Comparison of ENCODE assay signal across 31 cellular contexts in the genomic region with DNA sequence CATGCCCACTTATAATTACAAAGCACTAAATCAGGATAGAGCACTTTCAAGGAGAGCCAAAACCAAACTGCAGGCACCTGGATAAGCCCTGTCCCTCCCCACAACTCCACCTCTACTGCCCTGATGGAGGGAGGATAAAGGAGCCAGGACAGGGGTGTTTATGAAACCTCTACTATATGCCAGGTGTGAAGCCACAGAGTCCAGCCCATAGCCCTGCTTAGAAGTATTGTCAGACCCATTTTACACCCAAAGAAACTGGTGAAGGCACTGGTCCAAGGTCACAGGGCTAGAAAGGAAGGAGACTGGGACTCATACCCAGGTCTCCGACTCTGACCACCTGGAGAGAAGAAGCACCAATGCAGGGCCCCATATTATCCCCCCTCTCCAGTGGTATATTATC. TPM values are rescaled to one million over a fixed set of nuclear protein-coding genes. Genes with fewer than 3 reads are reported as not detected.
A peak's percentile ranks its signal among the peaks of the same experiment; 100 is the strongest.
DNase-seq lines count a peak whose midpoint lies in the region; ATAC-seq, FAIRE-seq and TF ChIP-seq lines count a peak whose summit lies in the region.
"Had no signal": no experiment of that assay in that cellular context is flagged by ENCODE, and none has a peak within 500 bp of the region (broad histone marks: within the 10 kb centered on the region; RNA-seq: fewer than 3 reads in every experiment).

No MANE protein-coding gene starts in this region.

- H3K27me3 Mint-ChIP-seq in activated T-cell treated with anti-CD3 and anti-CD28 coated beads, Interleukin-2, amount 50 U/mL, for 24 hours, result no peaks in the 10 kb centered on the region
- no peaks in the 10 kb centered on the region for H3K27me3 Mint-ChIP-seq in activated T-cell treated with anti-CD3 and anti-CD28 coated beads, Interleukin-2, amount 50 U/mL, for 72 hours (ENCODE audit: low read depth)
- H3K27me3 Mint-ChIP-seq: activated CD4-positive, alpha-beta T cell treated with anti-CD3 and anti-CD28 coated beads for 36 hours; activated naive CD8-positive, alpha-beta T cell; stimulated activated naive CD8-positive, alpha-beta T cell treated with anti-CD3 and anti-CD28 coated beads, Interleukin-15, Interleukin-2, amounts not matched to agents 100 ng/mL and 50 ng/mL, for 24 hours had no signal

- BruUV-seq in GM12878 (replicated peaks; lab: Mats Ljungman, UMichigan), result no TSS peak

- no peaks in the 10 kb centered on the region for H3K36me3 Mint-ChIP-seq in activated T-cell treated with anti-CD3 and anti-CD28 coated beads, Interleukin-2, amount 50 U/mL, for 24 hours (ENCODE audit: low read depth)
- peaks cover 0 to under 1% of the 10 kb centered on the region in 2 donors for H3K36me3 Mint-ChIP-seq in activated T-cell treated with anti-CD3 and anti-CD28 coated beads, Interleukin-2, amount 50 U/mL, for 72 hours (ENCODE audit: insufficient read depth in 2 of 2)
- H3K36me3 Mint-ChIP-seq in stimulated activated effector memory CD8-positive, alpha-beta T cell treated with anti-CD3 and anti-CD28 coated beads, Interleukin-12 subunit alpha, Interleukin-12 subunit beta, amount 100 ng/mL, for 72 hours, result peaks cover 12% of the 10 kb centered on the region

- no peak overlapping the region for H3K27ac ChIP-seq in GM12878 (ENCODE audit: control insufficient read depth, insufficient read depth)
- H3K27ac ChIP-seq: cardiac muscle cell, coronary artery, epithelial cell of prostate, HL-60 had no signal

- POLR2A ChIA-PET in GM12878 (lab: Charles Lee), result no interaction called here

- H3K4me1 ChIP-seq in GM12878 (ENCODE audit: control insufficient read depth, insufficient read depth, low read length), result peaks cover 22% of the 10 kb centered on the region

- no peak overlapping the region for H3K4me3 ChIP-seq in GM12878
- H3K4me3 ChIP-seq: cardiac muscle cell, coronary artery, GM23338, mucosa of descending colon, testis had no signal

- H3K9me3 Mint-ChIP-seq in activated T-cell treated with anti-CD3 and anti-CD28 coated beads, Interleukin-2, amount 50 U/mL, for 24 hours, result no peaks in the 10 kb centered on the region
- H3K9me3 Mint-ChIP-seq in activated T-cell treated with anti-CD3 and anti-CD28 coated beads, Interleukin-2, amount 50 U/mL, for 72 hours, result no peaks in the 10 kb centered on the region
- no peaks in the 10 kb centered on the region for H3K9me3 Mint-ChIP-seq in stimulated activated effector memory CD8-positive, alpha-beta T cell treated with anti-CD3 and anti-CD28 coated beads, Interleukin-12 subunit alpha, Interleukin-12 subunit beta, amount 100 ng/mL, for 72 hours
- H3K9me3 Mint-ChIP-seq: CD8-positive, alpha-beta T cell; GM23338; nephron progenitor cell; stimulated activated naive CD8-positive, alpha-beta T cell treated with anti-CD3 and anti-CD28 coated beads, Interleukin-15, Interleukin-2, amounts not matched to agents 100 ng/mL and 50 ng/mL, for 24 hours had no signal

- no peak for DNase-seq in activated T-cell treated with anti-CD3 and anti-CD28 coated beads, Interleukin-2, amount 50 U/mL, for 24 hours
- no peak for DNase-seq in activated T-cell treated with anti-CD3 and anti-CD28 coated beads, Interleukin-2, amount 50 U/mL, for 72 hours
- no peak for DNase-seq in GM12878 (ENCODE audit: low read depth, low spot score)
- no peak for DNase-seq in stimulated activated effector memory CD8-positive, alpha-beta T cell treated with anti-CD3 and anti-CD28 coated beads, Interleukin-12 subunit alpha, Interleukin-12 subunit beta, amount 100 ng/mL, for 72 hours (ENCODE audit: low spot score in 2 of 2)
- DNase-seq in LoVo (ENCODE audit: low spot score), result no peak
- DNase-seq in NCI-H69 (lab: John Stamatoyannopoulos, UW), result no peak
- DNase-seq: 8988T; activated CD4-positive, alpha-beta T cell treated with anti-CD3 and anti-CD28 coated beads for 36 hours; activated effector memory CD4-positive, alpha-beta T cell treated with anti-CD3 and anti-CD28 coated beads, Interleukin-2, amount 50 U/mL, for 16 hours; CD8-positive, alpha-beta T cell; effector CD8-positive, alpha-beta T cell; EL; KBM-7; NCI-H226; nephron progenitor cell; right cardiac atrium; Right ventricle myocardium superior; stimulated activated CD4-positive, alpha-beta T cell treated with anti-CD3 and anti-CD28 coated beads, Interleukin-1b, Interleukin-23, amount 100 ng/mL, for 48 hours had no signal

- no peak overlapping the region for H3K4me3 Mint-ChIP-seq in activated T-cell treated with anti-CD3 and anti-CD28 coated beads, Interleukin-2, amount 50 U/mL, for 24 hours
- H3K4me3 Mint-ChIP-seq in activated T-cell treated with anti-CD3 and anti-CD28 coated beads, Interleukin-2, amount 50 U/mL, for 72 hours, result no peak overlapping the region
- H3K4me3 Mint-ChIP-seq in stimulated activated effector memory CD8-positive, alpha-beta T cell treated with anti-CD3 and anti-CD28 coated beads, Interleukin-12 subunit alpha, Interleukin-12 subunit beta, amount 100 ng/mL, for 72 hours, result no peak overlapping the region
- H3K4me3 Mint-ChIP-seq: activated CD4-positive, alpha-beta T cell treated with anti-CD3 and anti-CD28 coated beads for 36 hours; activated naive CD8-positive, alpha-beta T cell; CD8-positive, alpha-beta T cell; GM23338; nephron progenitor cell; stimulated activated naive CD8-positive, alpha-beta T cell treated with anti-CD3 and anti-CD28 coated beads, Interleukin-15, Interleukin-2, amounts not matched to agents 100 ng/mL and 50 ng/mL, for 24 hours had no signal

- no peak overlapping the region for H2AFZ ChIP-seq in GM12878 (ENCODE audit: control insufficient read depth, low read depth, low read length)
- H2AFZ ChIP-seq: GM23338 had no signal

- SMC1A ChIA-PET in GM12878 (lab: Charles Lee; ENCODE audit: uncharacterized antibody, unreplicated experiment), result interaction anchor here (0.7 to 3.3 kb wide), 11 partner anchors 8 to 121 kb away, joined by 3 to 19 read pairs (median 4); no protein-coding TSS in a partner anchor

- no peaks in the 10 kb centered on the region; the same call in 1 of the 2 replicates for H3K79me2 ChIP-seq in GM12878 (ENCODE audit: control insufficient read depth, insufficient read depth, low read length)

- no peak for TF ChIP-seq CTCF in GM12878 (IDR thresholded peaks at IDR 0.05 in 2 of 3, conservative IDR thresholded peaks at IDR 0.05 in 1 of 3; ENCODE audit: control insufficient read depth in 2 of 3, extremely low read depth in 1 of 3, insufficient read depth in 1 of 3, low read depth in 3 of 3, low read length in 3 of 3)

- TF ChIP-seq EP300 in GM12878 (IDR thresholded peaks at IDR 0.05; ENCODE audit: borderline replicate concordance in 1 of 2, control insufficient read depth in 1 of 2, low read depth in 2 of 2, low read length in 2 of 2), result no peak

- ATAC-seq in activated T-cell treated with anti-CD3 and anti-CD28 coated beads, Interleukin-2, amount 50 U/mL, for 72 hours (replicated peaks in 1 of 2), result no peak
- ATAC-seq in HG02798 (IDR thresholded peaks at IDR 0.05; ENCODE audit: poor library complexity, unreplicated experiment) (peak; percentile 66), GM12878 (peak; percentile 83), GM18909 (IDR thresholded peaks at IDR 0.05; ENCODE audit: poor library complexity, unreplicated experiment) (no peak)
- ATAC-seq in stimulated activated effector memory CD8-positive, alpha-beta T cell treated with anti-CD3 and anti-CD28 coated beads, Interleukin-12 subunit alpha, Interleukin-12 subunit beta, amount 100 ng/mL, for 72 hours, result no peak
- ATAC-seq: activated CD4-positive, alpha-beta T cell treated with anti-CD3 and anti-CD28 coated beads for 36 hours; CD8-positive, alpha-beta T cell; GM23338; left cardiac atrium; mucosa of descending colon had no signal

- RAD21 ChIA-PET in GM12878 (lab: Charles Lee; ENCODE audit: unreplicated experiment), result interaction anchor here (0.9 to 1.0 kb wide), 2 partner anchors 35 to 81 kb away, joined by 3 read pairs; no protein-coding TSS in a partner anchor

- CTCF ChIA-PET in GM12878 (lab: Yijun Ruan, JAX), result interaction anchor here (0.5 to 2.7 kb wide), 11 partner anchors 7 to 229 kb away, joined by 3 to 9 read pairs (median 3); a partner anchor contains a TSS

- no peaks in the 10 kb centered on the region for H4K20me1 ChIP-seq in GM12878 (ENCODE audit: control insufficient read depth, insufficient read depth)

- H3K4me2 ChIP-seq in GM12878 (ENCODE audit: control insufficient read depth, insufficient read depth), result no peak overlapping the region
- H3K4me2 ChIP-seq: GM23338 had no signal

- H3K9ac ChIP-seq in GM12878 (ENCODE audit: control insufficient read depth, insufficient read depth, low read length), result no peak overlapping the region

- peak overlapping the region; percentile 26 for H3K27ac Mint-ChIP-seq in activated T-cell treated with anti-CD3 and anti-CD28 coated beads, Interleukin-2, amount 50 U/mL, for 24 hours
- no peak overlapping the region for H3K27ac Mint-ChIP-seq in activated T-cell treated with anti-CD3 and anti-CD28 coated beads, Interleukin-2, amount 50 U/mL, for 72 hours
- peak overlapping the region; percentile 4 for H3K27ac Mint-ChIP-seq in stimulated activated effector memory CD8-positive, alpha-beta T cell treated with anti-CD3 and anti-CD28 coated beads, Interleukin-12 subunit alpha, Interleukin-12 subunit beta, amount 100 ng/mL, for 72 hours
- H3K27ac Mint-ChIP-seq: activated CD4-positive, alpha-beta T cell treated with anti-CD3 and anti-CD28 coated beads for 36 hours; activated naive CD8-positive, alpha-beta T cell; GM23338; nephron progenitor cell; stimulated activated naive CD8-positive, alpha-beta T cell treated with anti-CD3 and anti-CD28 coated beads, Interleukin-15, Interleukin-2, amounts not matched to agents 100 ng/mL and 50 ng/mL, for 24 hours had no signal

- no peak for FAIRE-seq in GM12878 (lab: Jason Lieb, UNC)
- FAIRE-seq: urothelium cell line had no signal

- H3K27me3 ChIP-seq in GM12878 (replicated peaks in 1 of 2; ENCODE audit: control insufficient read depth in 2 of 2, insufficient read depth in 2 of 2, low read length in 1 of 2), result no peaks in the 10 kb centered on the region
- H3K27me3 ChIP-seq: cardiac muscle cell, testis had no signal

- intact Hi-C loops in GM12878 (cut with micrococcal nuclease; ENCODE audit: unreplicated experiment), result no loop called here

- no peaks in the 10 kb centered on the region for H3K9me3 ChIP-seq in GM12878 (replicated peaks; ENCODE audit: control insufficient read depth, insufficient read depth, low read length)
- H3K9me3 ChIP-seq: mucosa of descending colon, testis had no signal

- 69% methylated on average over 1 of the region's 1 CpG for WGBS in GM12878 (ENCODE audit: insufficient coverage, insufficient replicate concordance, low lambda C conversion rate, missing lambda C conversion rate)

- in situ Hi-C loops in GM12878 (cut with MboI), result no loop called here

- peaks cover 60% of the 10 kb centered on the region for H3K4me1 Mint-ChIP-seq in activated T-cell treated with anti-CD3 and anti-CD28 coated beads, Interleukin-2, amount 50 U/mL, for 24 hours (ENCODE audit: low read depth)
- peaks cover 32% of the 10 kb centered on the region for H3K4me1 Mint-ChIP-seq in activated T-cell treated with anti-CD3 and anti-CD28 coated beads, Interleukin-2, amount 50 U/mL, for 72 hours (ENCODE audit: low read depth)
- H3K4me1 Mint-ChIP-seq in stimulated activated effector memory CD8-positive, alpha-beta T cell treated with anti-CD3 and anti-CD28 coated beads, Interleukin-12 subunit alpha, Interleukin-12 subunit beta, amount 100 ng/mL, for 72 hours, result peaks cover 81% of the 10 kb centered on the region

- no peak for TF ChIP-seq RAD21 in GM12878 (IDR thresholded peaks at IDR 0.05; ENCODE audit: insufficient read depth, low read depth, low read length)

- peaks cover 6 to 11% of the 10 kb centered on the region in 2 experiments for H3K36me3 ChIP-seq in GM12878 (ENCODE audit: control insufficient read depth in 2 of 2, insufficient read depth in 2 of 2, low read length in 1 of 2)
- H3K36me3 ChIP-seq: cardiac muscle cell had no signal

- TF ChIP-seq POLR2A in GM12878 (IDR thresholded peaks at IDR 0.05; ENCODE audit: low read depth, low read length), result no peak

RNA-seq across cellular contexts. Expression of a gene that starts 48.7 kb away (rescaled TPM):
- 10 to 100 TPM in 1 of 2 donors, 1 to 10 TPM in 1; 7.4 to 19.6 TPM for total RNA-seq in activated T-cell treated with anti-CD3 and anti-CD28 coated beads, Interleukin-2, amount 50 U/mL, for 72 hours
- total RNA-seq in GM12878 (2013; cell fraction: nucleolus; rRNA removed), result 20.0 and 21.6 TPM in 2 replicates
- 37.9 and 41.0 TPM in 2 replicates for total RNA-seq in GM12878 (2014; rRNA removed)
- 45.6 and 46.5 TPM in 2 replicates for total RNA-seq in GM12878 (2014; rRNA removed; fragmentation: Illumina TruSeq; extraction: Trizol)
- 60.5 and 64.6 TPM in 2 replicates for total RNA-seq in GM12878 (2021)
- polyA plus RNA-seq in GM12878 (2011; ENCODE audit: low read depth), result 11.6 TPM
- 82.9 and 94.0 TPM in 2 replicates for polyA plus RNA-seq in GM12878 (2011; rRNA removed)
- polyA plus RNA-seq in GM12878 (2011; cell fraction: cytosol; rRNA removed), result 64.1 and 87.7 TPM in 2 replicates
- 66.7 and 81.4 TPM in 2 replicates for polyA plus RNA-seq in GM12878 (2011; cell fraction: nucleus; rRNA removed)
- polyA plus RNA-seq in GM12878 (2012), result 17.8 and 20.3 TPM in 2 replicates
- polyA plus RNA-seq in GM12878 (2014; fragmentation: Illumina TruSeq; extraction: Trizol), result 87.5 and 94.9 TPM in 2 replicates
- 10 to 100 TPM; 14.9 to 33.8 TPM for polyA plus RNA-seq in GM12878 (2014; fragmentation: Nextera tagmentation; extraction: Ambion mirVana)
- 71.1 and 74.0 TPM in 2 replicates for polyA plus RNA-seq in GM12878 (2014; rRNA removed)
- 10 to 100 TPM; 29.9 to 35.4 TPM for polyA plus RNA-seq in GM12878 (2016; fragmentation: Nextera tagmentation; extraction: Ambion mirVana)
- polyA minus RNA-seq in GM12878 (2011; rRNA and poly(A)+ RNA removed), result 36.2 and 55.3 TPM in 2 replicates
- 16.4 and 25.8 TPM in 2 replicates for polyA minus RNA-seq in GM12878 (2011; cell fraction: cytosol; rRNA and poly(A)+ RNA removed)
- 16.0 and 31.0 TPM in 2 replicates for polyA minus RNA-seq in GM12878 (2011; cell fraction: nucleus; rRNA and poly(A)+ RNA removed)

Comparison
In these comparisons a context has a peak if more than half of its experiments do, and no peak if none do; other contexts are left out.
1. ATAC-seq: peak in HG02798 (single experiment) and GM12878 (single experiment); none in activated T-cell treated with anti-CD3 and anti-CD28 coated beads, Interleukin-2, amount 50 U/mL, for 72 hours (0 of 2), stimulated activated effector memory CD8-positive, alpha-beta T cell treated with anti-CD3 and anti-CD28 coated beads, Interleukin-12 subunit alpha, Interleukin-12 subunit beta, amount 100 ng/mL, for 72 hours (single experiment) and GM18909 (single experiment).